ENCODE assay signal across 8 cellular contexts in genomic region chr5:173057062-173057924, GRCh38. TPM values are rescaled to one million over a fixed set of nuclear protein-coding genes. Genes with fewer than 3 reads are reported as not detected.
A peak's percentile ranks its signal among the peaks of the same experiment; 100 is the strongest.
DNase-seq lines count a peak whose midpoint lies in the region; ATAC-seq and TF ChIP-seq lines count a peak whose summit lies in the region.

No MANE protein-coding gene starts in this region.

- H3K4me2 ChIP-seq in Loucy (ENCODE audit: low read depth, low read length, poor library complexity, severe bottlenecking), result peak overlapping the region; percentile 81

- H3K27ac ChIP-seq in RWPE2 (ENCODE audit: poor library complexity, severe bottlenecking), result peak overlapping the region; percentile 77

- peak overlapping the region; percentile 70; the same call in 1 of the 2 replicates for H2AFZ ChIP-seq in Loucy (ENCODE audit: low read length)

- peak overlapping the region; percentile 71 for H3K9ac ChIP-seq in Loucy (ENCODE audit: low read depth, low read length, poor library complexity, severe bottlenecking)

- ATAC-seq in RWPE2 (ENCODE audit: low read depth), result peak; percentile 91
- peak; percentile 94 for ATAC-seq in stimulated activated naive CD8-positive, alpha-beta T cell treated with anti-CD3 and anti-CD28 coated beads, Interleukin-15, Interleukin-2, amounts not matched to agents 100 U/mL and 50 U/mL, for 24 hours

- H3K36me3 ChIP-seq in H7 (replicated peaks; ENCODE audit: control insufficient read depth, insufficient read depth, low read length) (no peaks in the 10 kb centered on the region), Loucy (ENCODE audit: insufficient read depth, low read length) (no peaks in the 10 kb centered on the region), RWPE2 (ENCODE audit: low read depth) (no peaks in the 10 kb centered on the region)

- peaks cover 18% of the 10 kb centered on the region for H3K4me1 Mint-ChIP-seq in nephron

- H3K27me3 Mint-ChIP-seq in nephron (ENCODE audit: low read depth), result no peaks in the 10 kb centered on the region

- no peaks in the 10 kb centered on the region for H3K27me3 ChIP-seq in H7 (ENCODE audit: control insufficient read depth, insufficient read depth, low read length)
- no peaks in the 10 kb centered on the region for H3K27me3 ChIP-seq in Loucy (ENCODE audit: insufficient read depth, low read length, poor library complexity, severe bottlenecking)
- H3K27me3 ChIP-seq in RWPE2 (ENCODE audit: insufficient read depth, poor library complexity, severe bottlenecking), result no peaks in the 10 kb centered on the region

- H3K4me3 Mint-ChIP-seq in nephron, result peak overlapping the region; percentile 93 to 98 (median 95)

- H3K9me3 Mint-ChIP-seq in nephron, result no peaks in the 10 kb centered on the region

- H3K79me2 ChIP-seq in Loucy (ENCODE audit: insufficient read depth, low read length), result 0 out of 2 replicates have a peak, but pooled peaks cover 13% of the 10 kb centered on the region

- H3K4me3 ChIP-seq in H7 (ENCODE audit: insufficient read depth, low read depth, low read length) (peak overlapping the region; percentile 92), Loucy (ENCODE audit: low read length, poor library complexity, severe bottlenecking) (peak overlapping the region; percentile 82), RWPE2 (ENCODE audit: severe bottlenecking) (peak overlapping the region; percentile 84), fibroblast of pulmonary artery (replicated peaks; ENCODE audit: low read depth, low read length) (peak overlapping the region; percentile 88)

- H3K27ac Mint-ChIP-seq in nephron, result peak overlapping the region; percentile 97 to 99 (median 98)

- TF ChIP-seq CTCF in Loucy (conservative IDR thresholded peaks at IDR 0.05; ENCODE audit: low read length) (no peak), RWPE2 (IDR thresholded peaks at IDR 0.05; ENCODE audit: poor library complexity, severe bottlenecking) (no peak), fibroblast of pulmonary artery (IDR thresholded peaks at IDR 0.05; ENCODE audit: low read length, missing control alignments) (peak; percentile 11), nephron (IDR thresholded peaks at IDR 0.05; ENCODE audit: unreplicated experiment in 3 of 3) (no peak)

- H4K20me1 ChIP-seq in Loucy (ENCODE audit: insufficient read depth, low read length, poor library complexity, severe bottlenecking), result peaks cover 8% of the 10 kb centered on the region

- H3K36me3 Mint-ChIP-seq in nephron (ENCODE audit: low read depth), result peaks cover 3% of the 10 kb centered on the region

- no peaks in the 10 kb centered on the region for H3K9me2 ChIP-seq in Loucy (replicated peaks; ENCODE audit: low read depth, low read length)

- peak; percentile 99 for DNase-seq in ELR (ENCODE audit: low read depth)
- peak; percentile 99 for DNase-seq in H7
- peak; percentile 100 for DNase-seq in RWPE2 (ENCODE audit: low spot score)
- DNase-seq in activated effector memory CD4-positive, alpha-beta T cell treated with Interleukin-2 at 50 U/mL for 16 hours, result peak; percentile 98
- DNase-seq in fibroblast of pulmonary artery (ENCODE audit: low read depth), result peak; percentile 98
- DNase-seq in stimulated activated naive CD8-positive, alpha-beta T cell treated with anti-CD3 and anti-CD28 coated beads, Interleukin-15, Interleukin-2, amounts not matched to agents 100 U/mL and 50 U/mL, for 24 hours, result peak; percentile 99

- H3K9me3 ChIP-seq in Loucy (ENCODE audit: insufficient read depth, low read depth, low read length) (no peaks in the 10 kb centered on the region), RWPE2 (ENCODE audit: severe bottlenecking) (no peaks in the 10 kb centered on the region)

- H3K4me1 ChIP-seq in Loucy (ENCODE audit: insufficient read depth, low read length, poor library complexity, severe bottlenecking) (peaks cover 5% of the 10 kb centered on the region), RWPE2 (ENCODE audit: insufficient read depth, poor library complexity, severe bottlenecking) (peaks cover 8% of the 10 kb centered on the region)

- no peaks in the 10 kb centered on the region for H3F3A ChIP-seq in Loucy (ENCODE audit: low read depth)

RNA-seq across cellular contexts. Expression of gene CREBRF, which starts 1.1 kb away (rescaled TPM):
- 8.7 and 18.1 TPM in 2 replicates for total RNA-seq in H7 (2014; rRNA removed; shearing (Covaris generic))

Comparison
In these comparisons a context has a peak if more than half of its experiments do, and no peak if none do; other contexts are left out.
1. Peak in every context shown above with its lines: DNase-seq, ATAC-seq, H3K4me3 ChIP-seq and H3K27ac ChIP-seq.